28 cellular contexts compared by ENCODE assay signal in genomic region chr7:107495516-107495915, GRCh38. TPM values are rescaled to one million over a fixed set of nuclear protein-coding genes. Genes with fewer than 3 reads are reported as not detected.
"Had no signal": no experiment of that assay in that cellular context is flagged by ENCODE, and none has a peak within 500 bp of the region (broad histone marks: within the 10 kb centered on the region; RNA-seq: fewer than 3 reads in every experiment).

No MANE protein-coding gene starts in this region.

- H3K4me3 Mint-ChIP-seq: mesothelial cell of epicardium; natural killer cell treated with Interleukin-12 subunit alpha and Interleukin-12 subunit beta and Interleukin-15 and Interleukin-18, amount 100 ng/mL, for 72 hours; stimulated activated naive B cell treated with anti-CD40 and anti-IgM and Interleukin-4, amounts not matched to agents 10 μg/mL and 1 μg/mL and 100 μg/mL, for 72 hours had no signal

- H3K27ac Mint-ChIP-seq: mesothelial cell of epicardium; natural killer cell treated with Interleukin-12 subunit alpha and Interleukin-12 subunit beta and Interleukin-15 and Interleukin-18, amount 100 ng/mL, for 72 hours; stimulated activated naive B cell treated with anti-CD40 and anti-IgM and Interleukin-4, amounts not matched to agents 10 μg/mL and 1 μg/mL and 100 μg/mL, for 72 hours had no signal

- H3K4me3 ChIP-seq: left ventricle myocardium inferior, lung, ovary, right atrium auricular region, right lobe of liver, skin epidermis, stomach, testis, thyroid gland, transverse colon, upper lobe of left lung, vagina had no signal

- H3K36me3 Mint-ChIP-seq: natural killer cell treated with Interleukin-12 subunit alpha and Interleukin-12 subunit beta and Interleukin-15 and Interleukin-18, amount 100 ng/mL, for 72 hours had no signal

- H3K4me1 ChIP-seq: right lobe of liver, testis, thyroid gland, upper lobe of left lung, vagina had no signal

- H3K27me3 ChIP-seq: ovary, right atrium auricular region, right lobe of liver, stomach, testis, thyroid gland, transverse colon, upper lobe of left lung, vagina had no signal

- H3K36me3 ChIP-seq: left ventricle myocardium inferior, ovary, right atrium auricular region, right lobe of liver, stomach, thyroid gland, transverse colon, upper lobe of left lung, vagina had no signal

- DNase-seq: islet precursor cell; left ventricle myocardium inferior; mesendoderm; naive thymus-derived CD4-positive, alpha-beta T cell; ovary; right lobe of liver; stimulated activated CD4-positive, alpha-beta T cell treated with anti-CD3 and anti-CD28 coated beads, Interleukin-12 subunit alpha, Interleukin-12 subunit beta, amount 100 ng/mL, for 4 hours; stimulated activated CD4-positive, alpha-beta T cell treated with anti-CD3 and anti-CD28 coated beads, Interleukin-15, amount 100 ng/mL, for 24 hours; stimulated activated CD4-positive, alpha-beta T cell treated with anti-CD3 and anti-CD28 coated beads, Interleukin-2, amount 100 ng/mL, for 24 hours; stimulated activated CD4-positive, alpha-beta T cell treated with anti-CD3 and anti-CD28 coated beads, Interleukin-4, amount 100 ng/mL, for 1 hour; stimulated activated naive B cell treated with anti-CD40 and anti-IgM and Interleukin-4, amounts not matched to agents 10 μg/mL and 1 μg/mL and 100 μg/mL, for 72 hours; stimulated activated naive CD8-positive, alpha-beta T cell treated with anti-CD3 and anti-CD28 coated beads, Interleukin-15, Interleukin-2, amounts not matched to agents 100 U/mL and 50 U/mL, for 24 hours; stomach; testis; thyroid gland; transverse colon; upper lobe of left lung had no signal

- H3K27ac ChIP-seq: ovary, right atrium auricular region, right lobe of liver, skin epidermis, stomach, testis, thyroid gland, transverse colon, upper lobe of left lung, vagina had no signal

- H3K27me3 Mint-ChIP-seq: naive thymus-derived CD4-positive, alpha-beta T cell; natural killer cell treated with Interleukin-12 subunit alpha and Interleukin-12 subunit beta and Interleukin-15 and Interleukin-18, amount 100 ng/mL, for 72 hours; progenitor cell of endocrine pancreas; stimulated activated naive B cell treated with anti-CD40 and anti-IgM and Interleukin-4, amounts not matched to agents 10 μg/mL and 1 μg/mL and 100 μg/mL, for 72 hours had no signal

- ATAC-seq: naive thymus-derived CD4-positive, alpha-beta T cell; natural killer cell treated with Interleukin-12 subunit alpha and Interleukin-12 subunit beta and Interleukin-15 and Interleukin-18, amount 100 ng/mL, for 72 hours; right lobe of liver; stimulated activated naive B cell treated with anti-CD40 and anti-IgM and Interleukin-4, amounts not matched to agents 10 μg/mL and 1 μg/mL and 100 μg/mL, for 72 hours; stimulated activated naive CD8-positive, alpha-beta T cell treated with anti-CD3 and anti-CD28 coated beads, Interleukin-15, Interleukin-2, amounts not matched to agents 100 U/mL and 50 U/mL, for 24 hours had no signal

- H3K9me3 ChIP-seq: ovary, right atrium auricular region, right lobe of liver, stomach, testis, thyroid gland, transverse colon, upper lobe of left lung, vagina had no signal

RNA-seq across cellular contexts. Expression of gene GPR22, which starts 25.7 kb away (rescaled TPM):
- total RNA-seq: kidney epithelial cell; lower leg skin; lung; mesothelial cell of epicardium; myocyte; naive thymus-derived CD4-positive, alpha-beta T cell; natural killer cell treated with Interleukin-12 subunit alpha and Interleukin-12 subunit beta and Interleukin-15 and Interleukin-18, amount 100 ng/mL, for 72 hours; omental fat pad; ovary; progenitor cell of endocrine pancreas; right lobe of liver; testis; thyroid gland; upper lobe of left lung had no signal
